27 cellular contexts compared by ENCODE assay signal in the genomic region with DNA sequence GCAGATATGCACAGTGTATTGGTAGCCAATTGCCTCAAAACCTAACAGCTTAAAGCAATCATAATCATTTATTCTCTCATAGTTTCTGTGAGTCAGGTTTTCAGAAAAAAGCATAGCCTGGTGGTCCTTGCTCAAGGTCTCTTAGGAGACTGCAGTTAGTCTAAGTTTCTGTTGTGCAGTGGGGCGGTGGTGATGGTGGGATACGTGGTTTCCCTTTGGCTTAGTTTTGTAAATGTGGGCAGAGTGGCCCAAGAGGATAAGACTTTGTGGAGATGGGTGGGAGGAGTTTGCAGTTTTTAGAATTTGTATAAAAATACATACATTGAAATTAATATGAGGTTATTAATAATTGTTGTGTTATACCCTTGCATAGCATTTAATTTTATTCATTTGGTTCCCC.
"Had no signal": no experiment of that assay in that cellular context is flagged by ENCODE, and none has a peak within 500 bp of the region (broad histone marks: within the 10 kb centered on the region; RNA-seq: fewer than 3 reads in every experiment).

No MANE protein-coding gene starts in this region.

- H3K27me3 ChIP-seq: esophagus squamous epithelium, neural progenitor cell, right atrium auricular region, stomach, tibial nerve, upper lobe of left lung had no signal

- H3K27ac Mint-ChIP-seq: memory B cell; mesothelial cell of epicardium; natural killer cell treated with Interleukin-12 subunit alpha and Interleukin-12 subunit beta and Interleukin-15 and Interleukin-18, amount 100 ng/mL, for 72 hours; neural progenitor cell; stimulated activated effector memory CD8-positive, alpha-beta T cell treated with anti-CD3 and anti-CD28 coated beads, Interleukin-12 subunit alpha, Interleukin-12 subunit beta, amount 100 ng/mL, for 72 hours had no signal

- H3K4me1 Mint-ChIP-seq: memory B cell; naive B cell; stimulated activated effector memory CD8-positive, alpha-beta T cell treated with anti-CD3 and anti-CD28 coated beads, Interleukin-12 subunit alpha, Interleukin-12 subunit beta, amount 100 ng/mL, for 72 hours had no signal

- H3K4me1 ChIP-seq: prostate gland, upper lobe of left lung had no signal

- H3K9me3 ChIP-seq: esophagus squamous epithelium, mucosa of descending colon, prostate gland, right atrium auricular region, stomach, tibial nerve, upper lobe of left lung had no signal

- H3K9me3 Mint-ChIP-seq: memory B cell; mesothelial cell of epicardium; natural killer cell treated with Interleukin-12 subunit alpha and Interleukin-12 subunit beta and Interleukin-15 and Interleukin-18, amount 100 ng/mL, for 72 hours; stimulated activated effector memory CD8-positive, alpha-beta T cell treated with anti-CD3 and anti-CD28 coated beads, Interleukin-12 subunit alpha, Interleukin-12 subunit beta, amount 100 ng/mL, for 72 hours had no signal

- H3K36me3 ChIP-seq: esophagus squamous epithelium, neural progenitor cell, prostate gland, right atrium auricular region, stomach, tibial nerve, upper lobe of left lung had no signal

- H3K36me3 Mint-ChIP-seq: memory B cell; mesothelial cell of epicardium; naive B cell; natural killer cell treated with Interleukin-12 subunit alpha and Interleukin-12 subunit beta and Interleukin-15 and Interleukin-18, amount 100 ng/mL, for 72 hours; stimulated activated effector memory CD8-positive, alpha-beta T cell treated with anti-CD3 and anti-CD28 coated beads, Interleukin-12 subunit alpha, Interleukin-12 subunit beta, amount 100 ng/mL, for 72 hours had no signal

- H3K4me3 Mint-ChIP-seq: memory B cell; mesothelial cell of epicardium; naive B cell; natural killer cell treated with Interleukin-12 subunit alpha and Interleukin-12 subunit beta and Interleukin-15 and Interleukin-18, amount 100 ng/mL, for 72 hours; neural progenitor cell; stimulated activated effector memory CD8-positive, alpha-beta T cell treated with anti-CD3 and anti-CD28 coated beads, Interleukin-12 subunit alpha, Interleukin-12 subunit beta, amount 100 ng/mL, for 72 hours had no signal

- H3K4me2 ChIP-seq: neural progenitor cell, smooth muscle cell had no signal

- DNase-seq: dermis blood vessel endothelial cell; effector memory CD4-positive, alpha-beta T cell; erythroblast; esophagus squamous epithelium; foreskin melanocyte; hypothalamus; kidney; mucosa of descending colon; naive B cell; stimulated activated CD4-positive, alpha-beta T cell treated with anti-CD3 and anti-CD28 coated beads, Interleukin-12 subunit alpha, Interleukin-12 subunit beta, amount 100 ng/mL, for 4 hours; stimulated activated CD4-positive, alpha-beta T cell treated with anti-CD3 and anti-CD28 coated beads, Interleukin-1b, Interleukin-23, amount 100 ng/mL, for 48 hours; stimulated activated CD4-positive, alpha-beta T cell treated with anti-CD3 and anti-CD28 coated beads, Interleukin-4, amount 100 ng/mL, for 1 hour; stimulated activated naive CD4-positive, alpha-beta T cell treated with Interleukin-2 at 50 U/mL for 16 hours; upper lobe of left lung had no signal

- H3K27ac ChIP-seq: coronary artery, esophagus squamous epithelium, neural progenitor cell, prostate gland, right atrium auricular region, stomach, tibial nerve, upper lobe of left lung had no signal

- H2AFZ ChIP-seq: neural progenitor cell had no signal

- ATAC-seq: mucosa of descending colon; sciatic nerve; stimulated activated effector memory CD8-positive, alpha-beta T cell treated with anti-CD3 and anti-CD28 coated beads, Interleukin-12 subunit alpha, Interleukin-12 subunit beta, amount 100 ng/mL, for 72 hours had no signal

- H3K4me3 ChIP-seq: coronary artery, esophagus squamous epithelium, lung, mucosa of descending colon, neural progenitor cell, prostate gland, right atrium auricular region, smooth muscle cell, stomach, tibial nerve, upper lobe of left lung had no signal
